ENCODE assay signal across 15 cellular contexts in the genomic region with DNA sequence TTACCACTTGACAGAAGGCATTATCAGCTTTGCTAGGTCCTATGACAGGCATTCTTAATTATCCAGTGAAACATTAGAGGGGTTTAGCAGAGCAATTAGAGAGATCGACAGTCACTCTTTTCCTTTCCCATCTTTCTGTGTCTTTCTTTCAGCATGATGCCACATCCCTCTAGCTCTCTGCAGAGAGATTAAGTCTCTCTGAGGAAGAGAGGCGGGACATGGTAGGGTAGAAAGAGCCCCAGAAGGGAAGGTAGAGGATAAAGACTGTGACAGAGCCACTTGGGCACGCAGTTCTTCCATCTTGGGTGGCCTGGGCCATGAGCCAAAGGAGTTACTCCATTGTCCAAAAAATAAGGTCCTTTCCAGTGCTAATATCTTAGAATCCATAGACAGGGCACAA. TPM values are rescaled to one million over a fixed set of nuclear protein-coding genes. Genes with fewer than 3 reads are reported as not detected.
DNase-seq lines count a peak whose midpoint lies in the region; ATAC-seq and TF ChIP-seq lines count a peak whose summit lies in the region.
"Had no signal": no experiment of that assay in that cellular context is flagged by ENCODE, and none has a peak within 500 bp of the region (broad histone marks: within the 10 kb centered on the region; RNA-seq: fewer than 3 reads in every experiment).

No MANE protein-coding gene starts in this region.

- no peak overlapping the region for H3K27ac ChIP-seq in neural progenitor cell
- H3K27ac ChIP-seq: 22Rv1, BLaER1, GM23248 had no signal

- H3K9ac ChIP-seq in neural progenitor cell = no peak overlapping the region
- H3K9ac ChIP-seq: BLaER1, GM23248 had no signal

- ATAC-seq in GM18517 (IDR thresholded peaks at IDR 0.05; ENCODE audit: unreplicated experiment) (no peak), HG03025 (IDR thresholded peaks at IDR 0.05; ENCODE audit: low FRiP score, unreplicated experiment) (no peak), left cardiac atrium (no peak)

- H4K20me1 ChIP-seq in neural progenitor cell (ENCODE audit: low read depth) = no peaks in the 10 kb centered on the region
- H4K20me1 ChIP-seq: BLaER1 had no signal

- H3K4me3 Mint-ChIP-seq in neural progenitor cell = no peak overlapping the region

- no peak overlapping the region for H3K4me3 ChIP-seq in neural progenitor cell
- H3K4me3 ChIP-seq: BLaER1, GM23248 had no signal

- H3K27me3 ChIP-seq in neural progenitor cell = no peaks in the 10 kb centered on the region
- H3K27me3 ChIP-seq: BLaER1 had no signal

- H3K4me1 Mint-ChIP-seq in neural progenitor cell = no peaks in the 10 kb centered on the region

- DNase-seq in DMS 273 (lab: John Stamatoyannopoulos, UW; ENCODE audit: unreplicated experiment) = peak; percentile 14
- DNase-seq in DMS 273 treated with DMSO at 0.1 percent for 48 hours (lab: John Stamatoyannopoulos, UW) = no peak
- DNase-seq in NCI-H2171 (lab: John Stamatoyannopoulos, UW) = peak; percentile 8
- peak; percentile 99 for DNase-seq in NCI-H82 (lab: John Stamatoyannopoulos, UW)
- peak; percentile 4 for DNase-seq in neural progenitor cell (ENCODE audit: low spot score)
- DNase-seq in left cardiac atrium = no peak
- DNase-seq: AML-193, Calu3, GM23248 had no signal

- H3K4me1 ChIP-seq in neural progenitor cell = peaks cover 7% of the 10 kb centered on the region

- no peaks in the 10 kb centered on the region for H3K79me2 ChIP-seq in neural progenitor cell (ENCODE audit: low read depth)

- no peak for TF ChIP-seq CTCF in neural progenitor cell (IDR thresholded peaks at IDR 0.05)

- no peaks in the 10 kb centered on the region for H3K36me3 ChIP-seq in neural progenitor cell
- H3K36me3 ChIP-seq: BLaER1 had no signal

- no peaks in the 10 kb centered on the region for H3K9me3 Mint-ChIP-seq in neural progenitor cell

- peak overlapping the region; percentile 44 for H2AFZ ChIP-seq in neural progenitor cell (replicated peaks)
- H2AFZ ChIP-seq: GM23248 had no signal

- H3K9me3 ChIP-seq in neural progenitor cell (ENCODE audit: low read depth) = no peaks in the 10 kb centered on the region
- H3K9me3 ChIP-seq: BLaER1 had no signal

- no peaks in the 10 kb centered on the region for H3K36me3 Mint-ChIP-seq in neural progenitor cell

- no peak overlapping the region for H3K4me2 ChIP-seq in neural progenitor cell
- H3K4me2 ChIP-seq: BLaER1 had no signal

- H3K27me3 Mint-ChIP-seq in neural progenitor cell (ENCODE audit: insufficient read depth, low read depth) = peaks cover 2% of the 10 kb centered on the region

- H3K27ac Mint-ChIP-seq in neural progenitor cell = no peak overlapping the region

- no peaks in the 10 kb centered on the region for H3F3A ChIP-seq in neural progenitor cell (ENCODE audit: low read depth)

- intact Hi-C loops in left cardiac atrium (cut with DNase I) = no loop called here

RNA-seq across cellular contexts. Expression of a gene that starts 55.8 kb away (rescaled TPM):
- total RNA-seq in neural progenitor cell (ENCODE audit: low replicate concordance) = not detected in 2 replicates
- total RNA-seq in left cardiac atrium = not detected
- total RNA-seq: A673, Daoy, GM23248 had no signal

Comparison
In these comparisons a context has a peak if more than half of its experiments do, and no peak if none do; other contexts are left out.
1. DNase-seq: peak in DMS 273 (single experiment), NCI-H2171 (single experiment), NCI-H82 (single experiment) and neural progenitor cell (single experiment); none in DMS 273 treated with DMSO at 0.1 percent for 48 hours (single experiment) and left cardiac atrium (single experiment).